Comparison of ENCODE assay signal across 18 cellular contexts in the genomic region with DNA sequence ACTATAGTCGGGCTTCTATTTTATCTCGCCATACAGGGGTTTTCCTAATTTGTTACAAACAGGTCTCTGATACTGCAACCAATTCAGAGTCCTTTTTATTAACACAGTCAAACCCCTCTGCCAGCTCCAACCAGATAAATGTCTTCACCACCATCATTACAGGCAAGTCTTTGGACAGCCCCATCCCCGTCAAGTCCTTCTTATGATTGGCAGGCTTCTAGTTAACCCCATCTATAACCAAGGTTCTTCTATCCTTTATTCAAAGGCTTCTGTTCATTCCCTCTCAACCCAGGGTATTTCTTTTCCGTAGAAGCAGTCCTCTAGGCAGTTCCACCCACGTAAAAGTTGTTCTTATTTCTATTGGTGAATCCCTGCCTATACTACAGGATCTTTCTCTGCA. TPM values are rescaled to one million over a fixed set of nuclear protein-coding genes. Genes with fewer than 3 reads are reported as not detected.
DNase-seq lines count a peak whose midpoint lies in the region; ATAC-seq and TF ChIP-seq lines count a peak whose summit lies in the region.
"Had no signal": no experiment of that assay in that cellular context is flagged by ENCODE, and none has a peak within 500 bp of the region (broad histone marks: within the 10 kb centered on the region; RNA-seq: fewer than 3 reads in every experiment).

No MANE protein-coding gene starts in this region.

- TF ChIP-seq CTCF in SK-N-SH (IDR thresholded peaks at IDR 0.05) (no peak), tibial artery (IDR thresholded peaks at IDR 0.05) (no peak)

- peak overlapping the region in 1 of 2 experiments; percentile 81; a peak in 2 of 4 replicates for H3K27ac ChIP-seq in SK-N-SH (ENCODE audit: low read depth in 2 of 2, low read length in 1 of 2)
- H3K27ac ChIP-seq in tibial artery = no peak overlapping the region

- H3K27me3 ChIP-seq in SK-N-SH (ENCODE audit: insufficient read depth) (no peaks in the 10 kb centered on the region; the same call in 1 of the 2 replicates), tibial artery (no peaks in the 10 kb centered on the region)

- CTCF ChIA-PET in SK-N-SH (lab: Yijun Ruan, JAX) = no interaction called here

- no peak overlapping the region for H3K9ac ChIP-seq in SK-N-SH

- H3K36me3 ChIP-seq in SK-N-SH (replicated peaks in 1 of 2; ENCODE audit: control insufficient read depth in 1 of 2, insufficient read depth in 2 of 2, low read length in 1 of 2) (no peaks in the 10 kb centered on the region), tibial artery (no peaks in the 10 kb centered on the region)
- H3K36me3 ChIP-seq: HAP-1 had no signal

- POLR2A ChIA-PET in SK-N-SH (lab: Yijun Ruan, JAX) = interaction anchor here (1.3 kb wide), 1 partner anchor 151 kb away, joined by 3 read pairs; no protein-coding TSS in a partner anchor

- no peaks in the 10 kb centered on the region for H3K9me3 ChIP-seq in SK-N-SH
- H3K9me3 ChIP-seq in tibial artery = peaks cover 0 to 14% (median 0%) of the 10 kb centered on the region in 3 donors
- H3K9me3 ChIP-seq: HAP-1 had no signal

- no peak overlapping the region for H3K27ac Mint-ChIP-seq in effector memory CD8-positive, alpha-beta T cell
- H3K27ac Mint-ChIP-seq: CD4-positive, alpha-beta memory T cell; GM23338; HFFc6 had no signal

- no peak overlapping the region for H3K4me3 Mint-ChIP-seq in effector memory CD8-positive, alpha-beta T cell
- H3K4me3 Mint-ChIP-seq: CD4-positive, alpha-beta memory T cell; GM23338; HFFc6 had no signal

- H3F3A ChIP-seq in SK-N-SH (replicated peaks; ENCODE audit: insufficient read depth) = no peaks in the 10 kb centered on the region

- intact Hi-C loops in tibial artery (cut with DNase I; ENCODE audit: low total_unique reads) = no loop called here

- TF ChIP-seq RAD21 in SK-N-SH (IDR thresholded peaks at IDR 0.05; ENCODE audit: low read length) = no peak

- H3K4me2 ChIP-seq in SK-N-SH = no peak overlapping the region
- H3K4me2 ChIP-seq: GM23338 had no signal

- no peak for TF ChIP-seq EP300 in SK-N-SH (IDR thresholded peaks at IDR 0.05; ENCODE audit: borderline replicate concordance in 1 of 2, low read depth in 1 of 2, low read length in 1 of 2)

- no peaks in the 10 kb centered on the region; a peak in 1 of 4 replicates for H3K4me1 ChIP-seq in SK-N-SH (ENCODE audit: control insufficient read depth in 1 of 2, insufficient read depth in 2 of 2, low read depth in 1 of 2, low read length in 1 of 2)
- no peaks in the 10 kb centered on the region for H3K4me1 ChIP-seq in tibial artery
- H3K4me1 ChIP-seq: HAP-1 had no signal

- no peaks in the 10 kb centered on the region for H3K4me1 Mint-ChIP-seq in effector memory CD8-positive, alpha-beta T cell (ENCODE audit: low read depth in 2 of 2)
- H3K4me1 Mint-ChIP-seq: CD4-positive, alpha-beta memory T cell; GM23338 had no signal

- no peaks in the 10 kb centered on the region for H3K9me2 ChIP-seq in SK-N-SH

- ATAC-seq in effector memory CD8-positive, alpha-beta T cell (replicated peaks) = no peak
- no peak for ATAC-seq in HG02852 (IDR thresholded peaks at IDR 0.05; ENCODE audit: unreplicated experiment)
- ATAC-seq: GM23338 had no signal

- no peaks in the 10 kb centered on the region for H3K9me3 Mint-ChIP-seq in effector memory CD8-positive, alpha-beta T cell
- H3K9me3 Mint-ChIP-seq: HFFc6 had no signal

- H4K20me1 ChIP-seq in SK-N-SH (ENCODE audit: insufficient read depth) = no peaks in the 10 kb centered on the region

- DNase-seq in HT1080 (ENCODE audit: low read depth) (peak; percentile 59), RPMI7951 (ENCODE audit: low read depth) (peak; percentile 25), SK-N-SH (peak; percentile 27), tibial artery (no peak)
- no peak for DNase-seq in effector memory CD8-positive, alpha-beta T cell
- DNase-seq: C1 segment of cervical spinal cord; Calu3; CD4-positive, alpha-beta memory T cell; COR-L47; DMS53; DMS79 treated with DMSO at 0.1 percent for 48 hours; HFFc6 had no signal

- H3K79me2 ChIP-seq in SK-N-SH (ENCODE audit: insufficient read depth) = no peaks in the 10 kb centered on the region

- WGBS in SK-N-SH (ENCODE audit: low lambda C conversion rate) = 13% methylated on average over 5 of the region's 5 CpGs

- H3K4me3 ChIP-seq in SK-N-SH (ENCODE audit: low read depth in 2 of 2, low read length in 1 of 2) (peak overlapping the region in 1 of 2 experiments; percentile 45; a peak in 2 of 4 replicates), tibial artery (no peak overlapping the region)
- H3K4me3 ChIP-seq: GM23338, HAP-1 had no signal

- no peaks in the 10 kb centered on the region for H3K36me3 Mint-ChIP-seq in effector memory CD8-positive, alpha-beta T cell (ENCODE audit: insufficient read depth)
- H3K36me3 Mint-ChIP-seq: CD4-positive, alpha-beta memory T cell had no signal

- peak overlapping the region; percentile 46; the same call in 1 of the 2 replicates for H2AFZ ChIP-seq in SK-N-SH (ENCODE audit: low read depth)
- H2AFZ ChIP-seq: GM23338 had no signal

- no peaks in the 10 kb centered on the region for H3K27me3 Mint-ChIP-seq in effector memory CD8-positive, alpha-beta T cell
- H3K27me3 Mint-ChIP-seq: CD4-positive, alpha-beta memory T cell had no signal

TF ChIP-seq in SK-N-SH, 30 proteins besides CTCF, POLR2A, EP300 and RAD21:
- TF ChIP-seq, protein P1, sequence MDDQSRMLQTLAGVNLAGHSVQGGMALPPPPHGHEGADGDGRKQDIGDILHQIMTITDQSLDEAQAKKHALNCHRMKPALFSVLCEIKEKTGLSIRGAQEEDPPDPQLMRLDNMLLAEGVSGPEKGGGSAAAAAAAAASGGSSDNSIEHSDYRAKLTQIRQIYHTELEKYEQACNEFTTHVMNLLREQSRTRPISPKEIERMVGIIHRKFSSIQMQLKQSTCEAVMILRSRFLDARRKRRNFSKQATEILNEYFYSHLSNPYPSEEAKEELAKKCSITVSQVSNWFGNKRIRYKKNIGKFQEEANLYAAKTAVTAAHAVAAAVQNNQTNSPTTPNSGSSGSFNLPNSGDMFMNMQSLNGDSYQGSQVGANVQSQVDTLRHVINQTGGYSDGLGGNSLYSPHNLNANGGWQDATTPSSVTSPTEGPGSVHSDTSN (IDR thresholded peaks at IDR 0.05) = peak; percentile 53
- TF ChIP-seq RCOR1 (IDR thresholded peaks at IDR 0.05; ENCODE audit: low read length) = no peak
TF ChIP-seq in SK-N-SH: peak in this region for 1.

RNA-seq across cellular contexts. Expression of a gene that starts 29.9 kb away (rescaled TPM):
- 16.4 and 18.0 TPM in 2 replicates for total RNA-seq in HT1080 (2014; rRNA removed; shearing (Covaris generic))
- polyA plus RNA-seq in HT1080 (2015; cell fraction: cytosol; rRNA removed) = 14.3 and 14.4 TPM in 2 replicates
- polyA plus RNA-seq in HT1080 (2015; cell fraction: nucleus; rRNA removed) = 14.6 and 15.3 TPM in 2 replicates
- total RNA-seq in RPMI7951 (2014; rRNA removed; shearing (Covaris generic)) = 1.2 and 2.0 TPM in 2 replicates
- polyA plus RNA-seq in SK-N-SH (2012; rRNA removed) = 3.4 and 6.3 TPM in 2 replicates
- 4.5 and 4.8 TPM in 2 replicates for polyA plus RNA-seq in SK-N-SH (2012; cell fraction: cytosol; rRNA removed)
- 5.1 and 6.3 TPM in 2 replicates for polyA plus RNA-seq in SK-N-SH (2012; cell fraction: nucleus; rRNA removed)
- total RNA-seq: A172; A673; Calu3; CD4-positive, alpha-beta memory T cell; GM23338; HFFc6 had no signal
- polyA plus RNA-seq: BJ; CD4-positive, alpha-beta memory T cell; GM23338 had no signal

Comparison
In these comparisons a context has a peak if more than half of its experiments do, and no peak if none do; other contexts are left out.
1. DNase-seq: peak in HT1080 (single experiment), RPMI7951 (single experiment) and SK-N-SH (single experiment); none in effector memory CD8-positive, alpha-beta T cell (0 of 3) and tibial artery (0 of 2).